In the genomic region with DNA sequence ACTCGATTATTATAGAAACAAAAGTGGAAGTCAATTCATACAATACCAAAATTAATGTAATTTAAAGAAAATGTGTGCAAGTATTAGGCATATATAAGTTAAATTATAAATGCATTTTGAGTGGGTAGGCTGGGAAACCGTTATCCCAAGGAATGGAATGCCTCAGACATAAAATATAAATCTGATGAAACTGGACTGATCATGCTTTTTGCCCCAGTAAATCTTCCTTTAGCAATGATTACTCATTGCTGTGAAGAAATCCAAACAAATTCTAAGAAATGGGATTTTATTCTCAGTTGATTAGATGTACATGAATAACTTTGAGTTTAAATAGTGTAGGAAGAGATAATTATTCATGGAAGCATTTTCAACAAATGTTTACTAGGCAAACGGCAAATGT, we compare ENCODE assay signal across 22 cellular contexts.
DNase-seq lines count a peak whose midpoint lies in the region; TF ChIP-seq lines count a peak whose summit lies in the region.
"Had no signal": no experiment of that assay in that cellular context is flagged by ENCODE, and none has a peak within 500 bp of the region (broad histone marks: within the 10 kb centered on the region; RNA-seq: fewer than 3 reads in every experiment).

No MANE protein-coding gene starts in this region.

- DNase-seq in G401 (ENCODE audit: low spot score) (peak; percentile 10), SK-N-MC (ENCODE audit: low read depth, low spot score) (no peak), fibroblast of mammary gland (ENCODE audit: low read depth) (peak; percentile 70), erythroblast (lab: John Stamatoyannopoulos, UW) (no peak), occipital lobe (lab: John Stamatoyannopoulos, UW) (no peak), GM20000 (ENCODE audit: low spot score) (no peak)
- DNase-seq in activated naive CD4-positive, alpha-beta T cell treated with anti-CD3 and anti-CD28 coated beads, Interleukin-2, amount 50 U/mL, for 16 hours: no peak
- DNase-seq: activated CD4-positive, alpha-beta T cell treated with anti-CD3 and anti-CD28 coated beads for 4 hours; activated naive CD8-positive, alpha-beta T cell treated with anti-CD3 and anti-CD28 coated beads for 36 hours; CD4-positive, alpha-beta memory T cell; DMS53; gastrocnemius medialis; left colon; MG63; NCI-H146; NCI-H69; stimulated activated CD4-positive, alpha-beta T cell treated with anti-CD3 and anti-CD28 coated beads, Interleukin-12 subunit alpha, Interleukin-12 subunit beta, amount 100 ng/mL, for 4 hours; stomach; T-helper 1 cell; trophoblast cell had no signal

- H3K9me3 ChIP-seq in SK-N-MC (ENCODE audit: low read depth, low read length) (0 out of 2 replicates have a peak, but pooled peaks cover 3% of the 10 kb centered on the region), parathyroid adenoma (ENCODE audit: control insufficient read depth, low read length) (no peaks in the 10 kb centered on the region)
- H3K9me3 ChIP-seq: gastrocnemius medialis, stomach had no signal

- H3K27me3 ChIP-seq in parathyroid adenoma (ENCODE audit: control insufficient read depth, insufficient read depth, low read length): no peaks in the 10 kb centered on the region
- H3K27me3 ChIP-seq: gastrocnemius medialis, MG63, stomach had no signal

- peak overlapping the region; percentile 95 for H3K27ac ChIP-seq in SK-N-MC
- H3K27ac ChIP-seq in parathyroid adenoma: no peak overlapping the region
- H3K27ac ChIP-seq: gastrocnemius medialis, HL-60, stomach had no signal

- peak overlapping the region; percentile 1 for H2AFZ ChIP-seq in parathyroid adenoma

- in situ Hi-C loops in G401 (cut with HindIII; ENCODE audit: low sequenced_read_pairs): no loop called here

- H3K36me3 ChIP-seq in SK-N-MC (ENCODE audit: insufficient read depth, low read length) (no peaks in the 10 kb centered on the region), parathyroid adenoma (ENCODE audit: control insufficient read depth, insufficient read depth, low read length) (no peaks in the 10 kb centered on the region)
- H3K36me3 ChIP-seq: gastrocnemius medialis, MG63, stomach had no signal

- H3K9ac ChIP-seq in SK-N-MC (ENCODE audit: insufficient read length) (peak overlapping the region; percentile 35), parathyroid adenoma (no peak overlapping the region)

- TF ChIP-seq CTCF in fibroblast of mammary gland (conservative IDR thresholded peaks at IDR 0.05; ENCODE audit: control insufficient read depth, insufficient read depth, low read depth, low read length) (no peak), parathyroid adenoma (IDR thresholded peaks at IDR 0.05) (no peak), GM20000 (IDR thresholded peaks at IDR 0.05; ENCODE audit: extremely low read depth, missing control alignments) (no peak)

- H3K4me3 ChIP-seq in SK-N-MC (no peak overlapping the region), fibroblast of mammary gland (ENCODE audit: control insufficient read depth, low read depth, low read length) (no peak overlapping the region), parathyroid adenoma (ENCODE audit: low read depth, low read length) (no peak overlapping the region)
- H3K4me3 ChIP-seq: gastrocnemius medialis, MG63, stomach had no signal

- no peak for TF ChIP-seq POLR2A in erythroblast (IDR thresholded peaks at IDR 0.05; ENCODE audit: low read length)

- no peak overlapping the region for H3K4me2 ChIP-seq in parathyroid adenoma (ENCODE audit: low read length)

- H3K4me1 ChIP-seq in parathyroid adenoma: peaks cover 3% of the 10 kb centered on the region

- H3K79me2 ChIP-seq in parathyroid adenoma: no peaks in the 10 kb centered on the region

Comparison
In these comparisons a context has a peak if more than half of its experiments do, and no peak if none do; other contexts are left out.
1. DNase-seq: peak in G401 (single experiment) and fibroblast of mammary gland (single experiment); none in SK-N-MC (single experiment), erythroblast (0 of 2), activated naive CD4-positive, alpha-beta T cell treated with anti-CD3 and anti-CD28 coated beads, Interleukin-2, amount 50 U/mL, for 16 hours (single experiment), occipital lobe (single experiment) and GM20000 (single experiment).